8 cellular contexts compared by ENCODE assay signal in the genomic region with DNA sequence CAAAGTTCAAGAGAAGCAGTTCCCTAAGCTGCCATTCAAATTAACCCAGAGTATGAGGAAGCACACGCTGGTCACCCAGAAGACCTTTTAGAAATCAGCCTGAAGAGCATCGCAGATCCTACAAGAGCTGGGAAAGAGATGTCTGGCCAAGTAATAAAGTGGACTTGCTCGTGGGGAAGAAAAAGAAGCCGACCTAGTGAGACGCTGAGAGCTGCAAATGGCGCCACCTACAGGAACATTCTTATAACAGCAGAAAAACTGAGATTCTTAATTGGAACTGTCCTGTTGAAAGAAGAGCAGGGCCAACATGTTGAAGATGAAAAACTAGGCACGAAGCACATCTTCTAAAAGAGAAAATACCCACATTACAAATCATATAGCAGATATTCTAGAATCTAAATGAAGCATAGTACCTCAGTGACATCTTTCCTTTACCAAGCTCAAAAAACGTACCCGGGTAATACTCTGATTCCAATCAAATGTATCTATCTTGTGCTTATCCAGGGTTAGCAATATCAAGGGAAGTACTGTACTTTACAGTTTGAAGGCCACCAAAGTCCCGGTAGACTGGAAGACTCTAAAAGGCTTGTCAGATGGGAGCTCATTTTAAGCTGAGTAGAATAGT. TPM values are rescaled to one million over a fixed set of nuclear protein-coding genes. Genes with fewer than 3 reads are reported as not detected.
DNase-seq lines count a peak whose midpoint lies in the region; ATAC-seq and TF ChIP-seq lines count a peak whose summit lies in the region.

No MANE protein-coding gene starts in this region.

- peaks cover 13% of the 10 kb centered on the region for H3K4me1 ChIP-seq in skeletal muscle satellite cell (ENCODE audit: control insufficient read depth, insufficient read depth, low read length)

- peak overlapping the region; percentile 69 for H3K4me2 ChIP-seq in skeletal muscle satellite cell (ENCODE audit: low read length)

- H3K27ac ChIP-seq in brain microvascular endothelial cell, result no peak overlapping the region

- no peaks in the 10 kb centered on the region for H3K9me3 ChIP-seq in skeletal muscle satellite cell (replicated peaks; ENCODE audit: low read length)

- H3K36me3 ChIP-seq in brain microvascular endothelial cell (replicated peaks) (no peaks in the 10 kb centered on the region), skeletal muscle satellite cell (ENCODE audit: insufficient read depth, low read length) (no peaks in the 10 kb centered on the region)

- peak; percentile 67 for DNase-seq in AG08395 (ENCODE audit: low spot score)
- DNase-seq in NCI-H146 (lab: John Stamatoyannopoulos, UW), result peak; percentile 63
- peak in 4 of 5 donors; percentile 28 to 78 (median 47) for DNase-seq in T-helper 1 cell
- DNase-seq in brain microvascular endothelial cell, result peak; percentile 67
- peak; percentile 47 for DNase-seq in iPS-NIHi7 (ENCODE audit: extremely low spot score)

- in situ Hi-C loops in brain microvascular endothelial cell (cut with HindIII; ENCODE audit: low pct_ligation_motif_present, low sequenced_read_pairs), result no loop called here

- no peak overlapping the region for H3K4me3 ChIP-seq in brain microvascular endothelial cell (ENCODE audit: low read depth, low read length)
- no peak overlapping the region for H3K4me3 ChIP-seq in skeletal muscle satellite cell (ENCODE audit: low read length)

- TF ChIP-seq CTCF in brain microvascular endothelial cell (IDR thresholded peaks at IDR 0.05; ENCODE audit: low read depth, low read length, missing control alignments), result peak; percentile 88

- ATAC-seq in GM18511 (IDR thresholded peaks at IDR 0.05; ENCODE audit: unreplicated experiment), result peak; percentile 57
- ATAC-seq in GM18519 (IDR thresholded peaks at IDR 0.05; ENCODE audit: low FRiP score, unreplicated experiment), result no peak

- no peak overlapping the region for H3K9ac ChIP-seq in skeletal muscle satellite cell (ENCODE audit: low read depth, low read length)

- no peaks in the 10 kb centered on the region for H3K27me3 ChIP-seq in brain microvascular endothelial cell (replicated peaks)
- no peaks in the 10 kb centered on the region for H3K27me3 ChIP-seq in skeletal muscle satellite cell (ENCODE audit: control insufficient read depth, insufficient read depth, low read length)

RNA-seq across cellular contexts. Expression of gene GNAQ, which starts 3.9 kb away (rescaled TPM):
- 27.7 and 30.2 TPM in 2 replicates for total RNA-seq in skeletal muscle satellite cell (2012; rRNA removed)
